In genomic region chr16:57757326-57757786, GRCh38 we compare ENCODE assay signal across 9 cellular contexts. TPM values are rescaled to one million over a fixed set of nuclear protein-coding genes. Genes with fewer than 3 reads are reported as not detected.
A peak's percentile ranks its signal among the peaks of the same experiment; 100 is the strongest.
DNase-seq lines count a peak whose midpoint lies in the region; ATAC-seq and TF ChIP-seq lines count a peak whose summit lies in the region.
"Had no signal": no experiment of that assay in that cellular context is flagged by ENCODE, and none has a peak within 500 bp of the region (broad histone marks: within the 10 kb centered on the region; RNA-seq: fewer than 3 reads in every experiment).

No MANE protein-coding gene starts in this region.

- H3K4me3 ChIP-seq in fibroblast of villous mesenchyme (ENCODE audit: low read depth, low read length) (no peak overlapping the region), osteoblast (ENCODE audit: insufficient read depth, low read length) (no peak overlapping the region), thyroid gland (replicated peaks in 1 of 3) (no peak overlapping the region)

- H3K27ac ChIP-seq in osteoblast (ENCODE audit: low read depth, low read length): no peak overlapping the region
- H3K27ac ChIP-seq in thyroid gland: peak overlapping the region in 2 of 3 donors; percentile 43 to 45

- H4K20me1 ChIP-seq in osteoblast (ENCODE audit: insufficient read depth, low read length): peaks cover 6% of the 10 kb centered on the region

- 65 to 70% methylated on average over 7 to 10 of the region's 11 CpGs for WGBS in thyroid gland, 2 donors

- H3K4me1 Mint-ChIP-seq in activated T-helper 17 cell treated with anti-CD3 and anti-CD28 coated beads, Interleukin-2, amount 50 U/mL, for 72 hours: peaks cover 4% of the 10 kb centered on the region

- H3K9me3 Mint-ChIP-seq in activated T-helper 17 cell treated with anti-CD3 and anti-CD28 coated beads, Interleukin-2, amount 50 U/mL, for 72 hours: no peaks in the 10 kb centered on the region
- H3K9me3 Mint-ChIP-seq: dendritic cell treated with granulocyte-macrophage colony-stimulating factor and Interleukin-4, amounts not matched to agents 40 ng/mL and 50 ng/mL, for 4 days had no signal

- H3K36me3 ChIP-seq in osteoblast (ENCODE audit: insufficient read depth, low read length): peaks cover 14% of the 10 kb centered on the region
- peaks cover 22 to 33% of the 10 kb centered on the region in 2 donors for H3K36me3 ChIP-seq in thyroid gland

- H3K27ac Mint-ChIP-seq in activated T-helper 17 cell treated with anti-CD3 and anti-CD28 coated beads, Interleukin-2, amount 50 U/mL, for 72 hours: no peak overlapping the region
- H3K27ac Mint-ChIP-seq: dendritic cell treated with granulocyte-macrophage colony-stimulating factor and Interleukin-4, amounts not matched to agents 40 ng/mL and 50 ng/mL, for 4 days had no signal

- H3K36me3 Mint-ChIP-seq in activated T-helper 17 cell treated with anti-CD3 and anti-CD28 coated beads, Interleukin-2, amount 50 U/mL, for 72 hours (ENCODE audit: low read depth): no peaks in the 10 kb centered on the region

- no peaks in the 10 kb centered on the region for H3K79me2 ChIP-seq in osteoblast (ENCODE audit: insufficient read depth, low read length)

- peak; percentile 82 for DNase-seq in COLO668 (lab: John Stamatoyannopoulos, UW; ENCODE audit: unreplicated experiment)
- DNase-seq in GM19240 (ENCODE audit: insufficient read length, low spot score): peak; percentile 99
- peak; percentile 70 for DNase-seq in RPMI7951 (ENCODE audit: low read depth)
- peak; percentile 77 for DNase-seq in fibroblast of villous mesenchyme (ENCODE audit: low read depth)
- DNase-seq in osteoblast (ENCODE audit: insufficient read length, low spot score, missing footprints): peak; percentile 100
- DNase-seq in thyroid gland: peak; percentile 83 to 90

- H3K4me2 ChIP-seq in osteoblast (ENCODE audit: insufficient read depth, low read length): no peak overlapping the region

- H3K4me1 ChIP-seq in osteoblast (ENCODE audit: insufficient read depth, low read length) (no peaks in the 10 kb centered on the region), thyroid gland (peaks cover 0 to 4% of the 10 kb centered on the region in 2 donors)

- H3K27me3 ChIP-seq in osteoblast (ENCODE audit: insufficient read depth, low read length) (no peaks in the 10 kb centered on the region), thyroid gland (no peaks in the 10 kb centered on the region)

- TF ChIP-seq POLR2A in thyroid gland (IDR thresholded peaks at IDR 0.05): no peak

- H3K4me3 Mint-ChIP-seq in activated T-helper 17 cell treated with anti-CD3 and anti-CD28 coated beads, Interleukin-2, amount 50 U/mL, for 72 hours: no peak overlapping the region
- H3K4me3 Mint-ChIP-seq: dendritic cell treated with granulocyte-macrophage colony-stimulating factor and Interleukin-4, amounts not matched to agents 40 ng/mL and 50 ng/mL, for 4 days had no signal

- TF ChIP-seq CTCF in fibroblast of villous mesenchyme (IDR thresholded peaks at IDR 0.05; ENCODE audit: insufficient read depth, low read depth, low read length) (peak; percentile 95), osteoblast (IDR thresholded peaks at IDR 0.05; ENCODE audit: extremely low read depth, low read depth, low read length) (peak; percentile 89), thyroid gland (IDR thresholded peaks at IDR 0.05) (peak; percentile 89 to 96 (median 93))

- peak; percentile 91 for ATAC-seq in HG03354 (IDR thresholded peaks at IDR 0.05; ENCODE audit: poor library complexity, severe bottlenecking, unreplicated experiment)
- ATAC-seq in activated T-helper 17 cell treated with anti-CD3 and anti-CD28 coated beads, Interleukin-2, amount 50 U/mL, for 72 hours (replicated peaks): peak; percentile 97

- intact Hi-C loops in thyroid gland (cut with DNase I): loop anchor here (2.0 to 5.0 kb wide), 2 partner anchors 105 to 245 kb away; partner anchors contain the start of genes USB1 and ZNF319

- H3K9me3 ChIP-seq in osteoblast (ENCODE audit: low read depth, low read length) (no peaks in the 10 kb centered on the region), thyroid gland (no peaks in the 10 kb centered on the region)

- no peaks in the 10 kb centered on the region for H3K27me3 Mint-ChIP-seq in activated T-helper 17 cell treated with anti-CD3 and anti-CD28 coated beads, Interleukin-2, amount 50 U/mL, for 72 hours
- H3K27me3 Mint-ChIP-seq: dendritic cell treated with granulocyte-macrophage colony-stimulating factor and Interleukin-4, amounts not matched to agents 40 ng/mL and 50 ng/mL, for 4 days had no signal

- H2AFZ ChIP-seq in osteoblast (ENCODE audit: low read length): no peak overlapping the region

RNA-seq across cellular contexts. Expression of gene KATNB1, which starts 21.8 kb away (rescaled TPM):
- total RNA-seq in RPMI7951 (2014; rRNA removed; shearing (Covaris generic)): 17.7 and 19.8 TPM in 2 replicates
- 10 to 100 TPM; 20.0 to 37.5 TPM for total RNA-seq in activated T-helper 17 cell treated with anti-CD3 and anti-CD28 coated beads, Interleukin-2, amount 50 U/mL, for 72 hours
- 23.3 and 23.5 TPM in 2 replicates for total RNA-seq in fibroblast of villous mesenchyme
- total RNA-seq in osteoblast: 17.7 and 24.6 TPM in 2 replicates
- 10 to 100 TPM; 11.4 to 27.6 (median 26.1) TPM for total RNA-seq in thyroid gland

RNA-seq across cellular contexts. Expression of gene KIFC3, which starts 44.9 kb away (rescaled TPM):
- 49.3 and 58.5 TPM in 2 replicates for total RNA-seq in RPMI7951 (2014; rRNA removed; shearing (Covaris generic))
- 1 to 10 TPM in 1 of 2 donors, under 1 TPM in 1; 0.82 to 1.2 TPM for total RNA-seq in activated T-helper 17 cell treated with anti-CD3 and anti-CD28 coated beads, Interleukin-2, amount 50 U/mL, for 72 hours
- total RNA-seq in fibroblast of villous mesenchyme (72.5 and 88.6 TPM in 2 replicates), osteoblast (40.5 and 41.0 TPM in 2 replicates), thyroid gland (100 to 1,000 TPM in 3 of 4 donors, 10 to 100 TPM in 1; 88.8 to 153 (median 132) TPM)

Comparison
In these comparisons a context has a peak if more than half of its experiments do, and no peak if none do; other contexts are left out.
1. RNA of gene KIFC3, which starts 44.9 kb away (total RNA-seq): 88.8 to 153 TPM in thyroid gland, 72.5 to 88.6 TPM in fibroblast of villous mesenchyme, 49.3 to 58.5 TPM in RPMI7951 and 40.5 to 41.0 TPM in osteoblast; 0.82 to 1.2 TPM in activated T-helper 17 cell treated with anti-CD3 and anti-CD28 coated beads, Interleukin-2, amount 50 U/mL, for 72 hours; every median in the first group is over 10 times any median in the second.
2. Peak in every context shown above with its lines, with median percentiles within 50 percentile points of each other: DNase-seq and CTCF ChIP-seq.